In genomic region chr4:186191266-186192067, GRCh38 we compare ENCODE assay signal across 1 cellular context.
TF ChIP-seq lines count a peak whose summit lies in the region.

Gene CYP4V2 (plus strand): TSS chr4:186191567. CDS start chr4:186191824, 257 bp downstream.

TF ChIP-seq in GM12878, 131 proteins besides CTCF, POLR2A, EP300 and RAD21 (continued from another document and continues in another):
- TF ChIP-seq PRDM15 (CRISPR knock-in tag; IDR thresholded peaks at IDR 0.05), result no peak
- no peak for TF ChIP-seq HDAC2 (IDR thresholded peaks at IDR 0.05)
- no peak for TF ChIP-seq RAD51 (IDR thresholded peaks at IDR 0.05)
- no peak for TF ChIP-seq TCF7 (IDR thresholded peaks at IDR 0.05; ENCODE audit: borderline replicate concordance)
- TF ChIP-seq, protein P1, sequence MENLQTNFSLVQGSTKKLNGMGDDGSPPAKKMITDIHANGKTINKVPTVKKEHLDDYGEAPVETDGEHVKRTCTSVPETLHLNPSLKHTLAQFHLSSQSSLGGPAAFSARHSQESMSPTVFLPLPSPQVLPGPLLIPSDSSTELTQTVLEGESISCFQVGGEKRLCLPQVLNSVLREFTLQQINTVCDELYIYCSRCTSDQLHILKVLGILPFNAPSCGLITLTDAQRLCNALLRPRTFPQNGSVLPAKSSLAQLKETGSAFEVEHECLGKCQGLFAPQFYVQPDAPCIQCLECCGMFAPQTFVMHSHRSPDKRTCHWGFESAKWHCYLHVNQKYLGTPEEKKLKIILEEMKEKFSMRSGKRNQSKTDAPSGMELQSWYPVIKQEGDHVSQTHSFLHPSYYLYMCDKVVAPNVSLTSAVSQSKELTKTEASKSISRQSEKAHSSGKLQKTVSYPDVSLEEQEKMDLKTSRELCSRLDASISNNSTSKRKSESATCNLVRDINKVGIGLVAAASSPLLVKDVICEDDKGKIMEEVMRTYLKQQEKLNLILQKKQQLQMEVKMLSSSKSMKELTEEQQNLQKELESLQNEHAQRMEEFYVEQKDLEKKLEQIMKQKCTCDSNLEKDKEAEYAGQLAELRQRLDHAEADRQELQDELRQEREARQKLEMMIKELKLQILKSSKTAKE (IDR thresholded peaks at IDR 0.05; ENCODE audit: low read depth, poor library complexity, severe bottlenecking), result no peak
- TF ChIP-seq RBBP5 (conservative IDR thresholded peaks at IDR 0.05), result no peak; the same call in 1 of the 2 replicates
- TF ChIP-seq ZSCAN29 (IDR thresholded peaks at IDR 0.05), result peak; percentile 30; the same call in 1 of the 2 replicates
- TF ChIP-seq, protein P2, sequence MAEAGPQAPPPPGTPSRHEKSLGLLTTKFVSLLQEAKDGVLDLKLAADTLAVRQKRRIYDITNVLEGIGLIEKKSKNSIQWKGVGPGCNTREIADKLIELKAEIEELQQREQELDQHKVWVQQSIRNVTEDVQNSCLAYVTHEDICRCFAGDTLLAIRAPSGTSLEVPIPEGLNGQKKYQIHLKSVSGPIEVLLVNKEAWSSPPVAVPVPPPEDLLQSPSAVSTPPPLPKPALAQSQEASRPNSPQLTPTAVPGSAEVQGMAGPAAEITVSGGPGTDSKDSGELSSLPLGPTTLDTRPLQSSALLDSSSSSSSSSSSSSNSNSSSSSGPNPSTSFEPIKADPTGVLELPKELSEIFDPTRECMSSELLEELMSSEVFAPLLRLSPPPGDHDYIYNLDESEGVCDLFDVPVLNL (IDR thresholded peaks at IDR 0.05; ENCODE audit: low read depth, low read length), result 0 out of 2 replicates have a peak, but pooled peaks have one; percentile 3
- peak; percentile 64 for TF ChIP-seq HDAC6 (IDR thresholded peaks at IDR 0.05; ENCODE audit: unreplicated experiment)
- TF ChIP-seq ZNF384 (IDR thresholded peaks at IDR 0.05; ENCODE audit: borderline replicate concordance, low read depth, low read length), result no peak
- no peak for TF ChIP-seq FOXM1 (IDR thresholded peaks at IDR 0.05; ENCODE audit: low read depth, low read length)
- no peak for TF ChIP-seq CHD1 (IDR thresholded peaks at IDR 0.05; ENCODE audit: low read depth, low read length)
- no peak for TF ChIP-seq ZBTB33 (IDR thresholded peaks at IDR 0.05)
- TF ChIP-seq, protein P3, sequence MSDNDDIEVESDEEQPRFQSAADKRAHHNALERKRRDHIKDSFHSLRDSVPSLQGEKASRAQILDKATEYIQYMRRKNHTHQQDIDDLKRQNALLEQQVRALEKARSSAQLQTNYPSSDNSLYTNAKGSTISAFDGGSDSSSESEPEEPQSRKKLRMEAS (IDR thresholded peaks at IDR 0.05; ENCODE audit: low read depth, low read length), result peak; percentile 19; the same call in 1 of the 2 replicates
- no peak for TF ChIP-seq MYC (IDR thresholded peaks at IDR 0.05; ENCODE audit: insufficient read depth, insufficient read length, insufficient replicate concordance, low read length, severe bottlenecking)
- peak; percentile 34 for TF ChIP-seq SP1 (IDR thresholded peaks at IDR 0.05; ENCODE audit: low read depth, low read length)
- TF ChIP-seq, protein P4, sequence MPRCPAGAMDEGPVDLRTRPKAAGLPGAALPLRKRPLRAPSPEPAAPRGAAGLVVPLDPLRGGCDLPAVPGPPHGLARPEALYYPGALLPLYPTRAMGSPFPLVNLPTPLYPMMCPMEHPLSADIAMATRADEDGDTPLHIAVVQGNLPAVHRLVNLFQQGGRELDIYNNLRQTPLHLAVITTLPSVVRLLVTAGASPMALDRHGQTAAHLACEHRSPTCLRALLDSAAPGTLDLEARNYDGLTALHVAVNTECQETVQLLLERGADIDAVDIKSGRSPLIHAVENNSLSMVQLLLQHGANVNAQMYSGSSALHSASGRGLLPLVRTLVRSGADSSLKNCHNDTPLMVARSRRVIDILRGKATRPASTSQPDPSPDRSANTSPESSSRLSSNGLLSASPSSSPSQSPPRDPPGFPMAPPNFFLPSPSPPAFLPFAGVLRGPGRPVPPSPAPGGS (IDR thresholded peaks at IDR 0.05; ENCODE audit: borderline replicate concordance, insufficient read depth, low read depth, low read length, poor library complexity, severe bottlenecking), result no peak
- no peak for TF ChIP-seq RFX5 (IDR thresholded peaks at IDR 0.05; ENCODE audit: low read depth, low read length)
- TF ChIP-seq TCF3 (IDR thresholded peaks at IDR 0.05; ENCODE audit: borderline replicate concordance, insufficient read depth, low read depth, low read length), result 0 out of 2 replicates have a peak, but pooled peaks have one; percentile 34
- TF ChIP-seq NBN (IDR thresholded peaks at IDR 0.05), result peak; percentile 35; the same call in 1 of the 2 replicates
- TF ChIP-seq, protein P5, sequence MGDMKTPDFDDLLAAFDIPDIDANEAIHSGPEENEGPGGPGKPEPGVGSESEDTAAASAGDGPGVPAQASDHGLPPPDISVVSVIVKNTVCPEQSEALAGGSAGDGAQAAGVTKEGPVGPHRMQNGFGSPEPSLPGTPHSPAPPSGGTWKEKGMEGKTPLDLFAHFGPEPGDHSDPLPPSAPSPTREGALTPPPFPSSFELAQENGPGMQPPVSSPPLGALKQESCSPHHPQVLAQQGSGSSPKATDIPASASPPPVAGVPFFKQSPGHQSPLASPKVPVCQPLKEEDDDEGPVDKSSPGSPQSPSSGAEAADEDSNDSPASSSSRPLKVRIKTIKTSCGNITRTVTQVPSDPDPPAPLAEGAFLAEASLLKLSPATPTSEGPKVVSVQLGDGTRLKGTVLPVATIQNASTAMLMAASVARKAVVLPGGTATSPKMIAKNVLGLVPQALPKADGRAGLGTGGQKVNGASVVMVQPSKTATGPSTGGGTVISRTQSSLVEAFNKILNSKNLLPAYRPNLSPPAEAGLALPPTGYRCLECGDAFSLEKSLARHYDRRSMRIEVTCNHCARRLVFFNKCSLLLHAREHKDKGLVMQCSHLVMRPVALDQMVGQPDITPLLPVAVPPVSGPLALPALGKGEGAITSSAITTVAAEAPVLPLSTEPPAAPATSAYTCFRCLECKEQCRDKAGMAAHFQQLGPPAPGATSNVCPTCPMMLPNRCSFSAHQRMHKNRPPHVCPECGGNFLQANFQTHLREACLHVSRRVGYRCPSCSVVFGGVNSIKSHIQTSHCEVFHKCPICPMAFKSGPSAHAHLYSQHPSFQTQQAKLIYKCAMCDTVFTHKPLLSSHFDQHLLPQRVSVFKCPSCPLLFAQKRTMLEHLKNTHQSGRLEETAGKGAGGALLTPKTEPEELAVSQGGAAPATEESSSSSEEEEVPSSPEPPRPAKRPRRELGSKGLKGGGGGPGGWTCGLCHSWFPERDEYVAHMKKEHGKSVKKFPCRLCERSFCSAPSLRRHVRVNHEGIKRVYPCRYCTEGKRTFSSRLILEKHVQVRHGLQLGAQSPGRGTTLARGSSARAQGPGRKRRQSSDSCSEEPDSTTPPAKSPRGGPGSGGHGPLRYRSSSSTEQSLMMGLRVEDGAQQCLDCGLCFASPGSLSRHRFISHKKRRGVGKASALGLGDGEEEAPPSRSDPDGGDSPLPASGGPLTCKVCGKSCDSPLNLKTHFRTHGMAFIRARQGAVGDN (IDR thresholded peaks at IDR 0.05), result peak; percentile 39; the same call in 1 of the 2 replicates
- TF ChIP-seq ZNF217 (IDR thresholded peaks at IDR 0.05), result peak; percentile 86
- no peak for TF ChIP-seq ZNF622 (IDR thresholded peaks at IDR 0.05)
- TF ChIP-seq, protein P6, sequence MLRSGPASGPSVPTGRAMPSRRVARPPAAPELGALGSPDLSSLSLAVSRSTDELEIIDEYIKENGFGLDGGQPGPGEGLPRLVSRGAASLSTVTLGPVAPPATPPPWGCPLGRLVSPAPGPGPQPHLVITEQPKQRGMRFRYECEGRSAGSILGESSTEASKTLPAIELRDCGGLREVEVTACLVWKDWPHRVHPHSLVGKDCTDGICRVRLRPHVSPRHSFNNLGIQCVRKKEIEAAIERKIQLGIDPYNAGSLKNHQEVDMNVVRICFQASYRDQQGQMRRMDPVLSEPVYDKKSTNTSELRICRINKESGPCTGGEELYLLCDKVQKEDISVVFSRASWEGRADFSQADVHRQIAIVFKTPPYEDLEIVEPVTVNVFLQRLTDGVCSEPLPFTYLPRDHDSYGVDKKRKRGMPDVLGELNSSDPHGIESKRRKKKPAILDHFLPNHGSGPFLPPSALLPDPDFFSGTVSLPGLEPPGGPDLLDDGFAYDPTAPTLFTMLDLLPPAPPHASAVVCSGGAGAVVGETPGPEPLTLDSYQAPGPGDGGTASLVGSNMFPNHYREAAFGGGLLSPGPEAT (IDR thresholded peaks at IDR 0.05; ENCODE audit: low read depth), result peak; percentile 28; the same call in 1 of the 2 replicates
- TF ChIP-seq, protein P7, sequence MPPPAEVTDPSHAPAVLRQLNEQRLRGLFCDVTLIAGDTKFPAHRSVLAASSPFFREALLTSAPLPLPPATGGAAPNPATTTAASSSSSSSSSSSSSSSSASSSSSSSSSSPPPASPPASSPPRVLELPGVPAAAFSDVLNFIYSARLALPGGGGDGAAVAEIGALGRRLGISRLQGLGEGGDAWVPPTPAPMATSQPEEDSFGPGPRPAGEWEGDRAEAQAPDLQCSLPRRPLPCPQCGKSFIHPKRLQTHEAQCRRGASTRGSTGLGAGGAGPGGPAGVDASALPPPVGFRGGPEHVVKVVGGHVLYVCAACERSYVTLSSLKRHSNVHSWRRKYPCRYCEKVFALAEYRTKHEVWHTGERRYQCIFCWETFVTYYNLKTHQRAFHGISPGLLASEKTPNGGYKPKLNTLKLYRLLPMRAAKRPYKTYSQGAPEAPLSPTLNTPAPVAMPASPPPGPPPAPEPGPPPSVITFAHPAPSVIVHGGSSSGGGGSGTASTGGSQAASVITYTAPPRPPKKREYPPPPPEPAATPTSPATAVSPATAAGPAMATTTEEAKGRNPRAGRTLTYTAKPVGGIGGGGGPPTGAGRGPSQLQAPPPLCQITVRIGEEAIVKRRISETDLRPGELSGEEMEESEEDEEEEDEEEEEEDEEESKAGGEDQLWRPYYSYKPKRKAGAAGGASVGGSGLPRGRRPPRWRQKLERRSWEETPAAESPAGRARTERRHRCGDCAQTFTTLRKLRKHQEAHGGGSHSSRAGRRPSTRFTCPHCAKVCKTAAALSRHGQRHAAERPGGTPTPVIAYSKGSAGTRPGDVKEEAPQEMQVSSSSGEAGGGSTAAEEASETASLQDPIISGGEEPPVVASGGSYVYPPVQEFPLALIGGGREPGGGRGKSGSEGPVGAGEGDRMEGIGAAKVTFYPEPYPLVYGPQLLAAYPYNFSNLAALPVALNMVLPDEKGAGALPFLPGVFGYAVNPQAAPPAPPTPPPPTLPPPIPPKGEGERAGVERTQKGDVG (CRISPR knock-in tag; IDR thresholded peaks at IDR 0.05), result no peak
- TF ChIP-seq NR2C2 (IDR thresholded peaks at IDR 0.05; ENCODE audit: borderline replicate concordance, control insufficient read depth, insufficient read length, low read depth), result no peak
- TF ChIP-seq PML (IDR thresholded peaks at IDR 0.05; ENCODE audit: low read length), result peak; percentile 65; the same call in 1 of the 2 replicates
- peak; percentile 98 for TF ChIP-seq SMARCA5 (IDR thresholded peaks at IDR 0.05)
- TF ChIP-seq CBX3 (IDR thresholded peaks at IDR 0.05; ENCODE audit: borderline replicate concordance, low read depth), result no peak
- TF ChIP-seq EED (IDR thresholded peaks at IDR 0.05; ENCODE audit: low read depth), result peak; percentile 78
- peak; percentile 98 for TF ChIP-seq IKZF1 (conservative IDR thresholded peaks at IDR 0.05)
- 0 out of 2 replicates have a peak, but pooled peaks have one; percentile 53 for TF ChIP-seq MYB (IDR thresholded peaks at IDR 0.05; ENCODE audit: borderline replicate concordance, low read depth, low read length)
- TF ChIP-seq NFXL1 (IDR thresholded peaks at IDR 0.05; ENCODE audit: borderline replicate concordance), result no peak
- no peak for TF ChIP-seq SIN3A (IDR thresholded peaks at IDR 0.05; ENCODE audit: low read depth, low read length)
- peak; percentile 52 to 87; a peak in 3 of 4 replicates for TF ChIP-seq BHLHE40 (IDR thresholded peaks at IDR 0.05; ENCODE audit: borderline replicate concordance in 1 of 2, low read depth in 2 of 2, low read length in 1 of 2)
- no peak for TF ChIP-seq MEF2B (IDR thresholded peaks at IDR 0.05; ENCODE audit: partially characterized antibody, poor library complexity, severe bottlenecking)
